In genomic region chr20:3781153-3781910, GRCh38 we compare ENCODE assay signal across 8 cellular contexts. TPM values are rescaled to one million over a fixed set of nuclear protein-coding genes. Genes with fewer than 3 reads are reported as not detected.
DNase-seq lines count a peak whose midpoint lies in the region; ATAC-seq, FAIRE-seq and TF ChIP-seq lines count a peak whose summit lies in the region.

TSS of gene SPEF1 (minus strand) at chr20:3781448. CDS start at chr20:3781287, 161 bp downstream.

- TF ChIP-seq POLR2A in adrenal gland (IDR thresholded peaks at IDR 0.05) = no peak

- no TSS peak for BruUV-seq in OCI-LY7 (replicated peaks; lab: Mats Ljungman, UMichigan)

- H3K36me3 ChIP-seq in OCI-LY7 (ENCODE audit: insufficient read depth, low read length) (no peaks in the 10 kb centered on the region; the same call in 1 of the 2 replicates), adrenal gland (replicated peaks in 1 of 2) (no peaks in the 10 kb centered on the region)

- intact Hi-C loops in OCI-LY7 (cut with micrococcal nuclease; ENCODE audit: unreplicated experiment) (loop anchor here (5.0 kb wide), 1 partner anchor 64 kb away; no protein-coding TSS in a partner anchor), adrenal gland (cut with DNase I) (loop anchor here in 1 of 2 donors (5.0 kb wide), 1 partner anchor 46 kb away; no protein-coding TSS in a partner anchor), head of caudate nucleus (cut with DNase I) (loop anchor here (10.0 kb wide), 1 partner anchor 233 kb away; the partner anchor contains the start of gene RNF24)

- in situ Hi-C loops in KBM-7 (cut with MboI; ENCODE audit: low pct_unique_long_range_greater_than_20kb, low sequenced_read_pairs) = no loop called here

- WGBS in adrenal gland, 4 donors = 14 to 23% (median 15%) methylated on average over 13 to 28 of the region's 28 CpGs

- TF ChIP-seq CTCF in D721Med (IDR thresholded peaks at IDR 0.05; ENCODE audit: insufficient read depth, missing control alignments) = peak; percentile 54
- TF ChIP-seq CTCF in OCI-LY7 (conservative IDR thresholded peaks at IDR 0.05; ENCODE audit: low read length) = peak; percentile 68
- peak; percentile 19 to 65 (median 58) for TF ChIP-seq CTCF in adrenal gland (IDR thresholded peaks at IDR 0.05)
- no peak for TF ChIP-seq CTCF in omental fat pad (IDR thresholded peaks at IDR 0.05)

- FAIRE-seq in D721Med (lab: Jason Lieb, UNC) = no peak

- ATAC-seq in GM19455 (IDR thresholded peaks at IDR 0.05; ENCODE audit: unreplicated experiment) (peak; percentile 51), omental fat pad (ENCODE audit: low FRiP score) (peak; percentile 35), GM18519 (IDR thresholded peaks at IDR 0.05; ENCODE audit: low FRiP score, unreplicated experiment) (no peak)

- H4K20me1 ChIP-seq in OCI-LY7 (ENCODE audit: insufficient read depth, low read length) = no peaks in the 10 kb centered on the region; the same call in 1 of the 2 replicates

- H3K27ac ChIP-seq in OCI-LY7 (ENCODE audit: low read depth, low read length, poor library complexity, severe bottlenecking) (no peak within 1 kb of the TSS), adrenal gland (peak within 1 kb of the TSS in 2 of 5 donors; percentile 18 to 42)

- peaks cover 20% of the 10 kb centered on the region for H3K4me1 ChIP-seq in OCI-LY7 (ENCODE audit: insufficient read depth, low read length, poor library complexity, severe bottlenecking)
- peaks cover 27 to 46% of the 10 kb centered on the region in 2 donors for H3K4me1 ChIP-seq in adrenal gland (replicated peaks in 1 of 2)

- CTCF ChIA-PET in OCI-LY7 (lab: Charles Lee; ENCODE audit: unreplicated experiment) = no interaction called here

- POLR2A ChIA-PET in OCI-LY7 (lab: Charles Lee) = interaction anchor here (0.5 to 1.5 kb wide), 2 partner anchors 13 to 115 kb away, joined by 3 to 4 read pairs; partner anchors contain the start of gene ADISSP

- no peaks in the 10 kb centered on the region for H3K9me2 ChIP-seq in OCI-LY7 (ENCODE audit: insufficient read depth, low read length)

- H3K4me3 ChIP-seq in OCI-LY7 (ENCODE audit: low read depth, low read length, poor library complexity, severe bottlenecking) (peak within 1 kb of the TSS; percentile 63), adrenal gland (peak within 1 kb of the TSS in 1 of 4 donors; percentile 54)

- DNase-seq in D721Med (ENCODE audit: insufficient read length, low spot score) = peak; percentile 78
- DNase-seq in KBM-7 = peak; percentile 93
- peak; percentile 82 for DNase-seq in OCI-LY7 (ENCODE audit: low spot score)
- DNase-seq in adrenal gland = peak; percentile 86 to 95 (median 92)
- DNase-seq in head of caudate nucleus = peak; percentile 63 to 95 (median 85)
- no peak for DNase-seq in omental fat pad (ENCODE audit: low spot score)

- no peak within 1 kb of the TSS for H2AFZ ChIP-seq in OCI-LY7 (ENCODE audit: low read length)

- no peaks in the 10 kb centered on the region for H3K27me3 ChIP-seq in adrenal gland

- peaks cover 9% of the 10 kb centered on the region; the same call in 1 of the 2 replicates for H3K79me2 ChIP-seq in OCI-LY7 (ENCODE audit: insufficient read depth, low read depth, low read length)

- H3K9me3 ChIP-seq in OCI-LY7 (ENCODE audit: low read length) (no peaks in the 10 kb centered on the region), adrenal gland (replicated peaks in 1 of 3) (no peaks in the 10 kb centered on the region)

- H3K4me2 ChIP-seq in OCI-LY7 (ENCODE audit: low read length) = peak within 1 kb of the TSS; percentile 83

RNA-seq across cellular contexts. Expression of gene SPEF1, which starts in this region (rescaled TPM):
- total RNA-seq in OCI-LY7 (2014; rRNA removed; shearing (Covaris generic)) = 0.09 and 0.10 TPM in 2 replicates
- total RNA-seq in OCI-LY7 (2022) (0.27 TPM in 1 of 2 replicates, not detected in the other), adrenal gland (1 to 10 TPM in 1 of 8 donors, under 1 TPM in 6, not detected in 1; 0.14 to 1.4 (median 0.26) TPM), omental fat pad (under 1 TPM in 1 of 4 donors, not detected in 3; 0.56 TPM)
- polyA plus RNA-seq in adrenal gland = under 1 TPM in 2 of 3 donors, not detected in 1; 0.40 to 0.81 TPM

Comparison
In these comparisons a context has a peak if more than half of its experiments do, and no peak if none do; other contexts are left out.
1. Peak in DNase-seq, H3K4me3 ChIP-seq and H3K4me2 ChIP-seq in OCI-LY7; RNA of the gene not detected or under 1 TPM.
2. Peak in ATAC-seq in omental fat pad; RNA of the gene not detected or under 1 TPM.
3. CTCF ChIP-seq: peak in D721Med (single experiment), OCI-LY7 (single experiment) and adrenal gland (6 of 6); none in omental fat pad (0 of 3).